Comparison of ENCODE assay signal across 2 cellular contexts in genomic region chr9:81648891-81649290, GRCh38.
TF ChIP-seq lines count a peak whose summit lies in the region.

No MANE protein-coding gene starts in this region.

TF ChIP-seq in HepG2, 621 proteins besides CTCF, POLR2A, EP300 and RAD21:
- peak; percentile 49 to 65; a peak in 3 of 4 replicates for TF ChIP-seq MAFK (conservative IDR thresholded peaks at IDR 0.05 in 1 of 2, IDR thresholded peaks at IDR 0.05 in 1 of 2; ENCODE audit: low read length in 2 of 2)
- TF ChIP-seq CBX2 (IDR thresholded peaks at IDR 0.05; ENCODE audit: low read depth, low read length) = no peak
- TF ChIP-seq CBX2 (CRISPR knock-in tag; IDR thresholded peaks at IDR 0.05; ENCODE audit: low read depth) = no peak
- TF ChIP-seq MAFF (IDR thresholded peaks at IDR 0.05; ENCODE audit: low read depth, low read length) = peak; percentile 70

TF ChIP-seq in WTC11, 78 proteins besides CTCF, POLR2A, EP300 and RAD21:
- TF ChIP-seq ZNF423 (CRISPR knock-in tag; IDR thresholded peaks at IDR 0.05) = no peak
- TF ChIP-seq E2F1 (CRISPR knock-in tag; IDR thresholded peaks at IDR 0.05) = no peak
- TF ChIP-seq NR2C2 (CRISPR knock-in tag; IDR thresholded peaks at IDR 0.05) = no peak
- no peak for TF ChIP-seq ERG (CRISPR knock-in tag; IDR thresholded peaks at IDR 0.05)
- no peak for TF ChIP-seq FOXJ3 (CRISPR knock-in tag; IDR thresholded peaks at IDR 0.05; ENCODE audit: borderline replicate concordance)
- TF ChIP-seq ZNF416 (CRISPR knock-in tag; IDR thresholded peaks at IDR 0.05) = no peak
- TF ChIP-seq ZNF281 (CRISPR knock-in tag; IDR thresholded peaks at IDR 0.05) = no peak
- TF ChIP-seq PREB (CRISPR knock-in tag; IDR thresholded peaks at IDR 0.05; ENCODE audit: borderline replicate concordance) = no peak
- TF ChIP-seq ZNF532 (CRISPR knock-in tag; IDR thresholded peaks at IDR 0.05; ENCODE audit: borderline replicate concordance) = no peak
- TF ChIP-seq GABPB1 (CRISPR knock-in tag; IDR thresholded peaks at IDR 0.05) = no peak
- TF ChIP-seq TEAD1 (CRISPR knock-in tag; IDR thresholded peaks at IDR 0.05) = no peak
- no peak for TF ChIP-seq ZMAT4 (CRISPR knock-in tag; IDR thresholded peaks at IDR 0.05)
- no peak for TF ChIP-seq ETV6 (CRISPR knock-in tag; IDR thresholded peaks at IDR 0.05)
- TF ChIP-seq MLX (CRISPR knock-in tag; IDR thresholded peaks at IDR 0.05) = no peak
- no peak for TF ChIP-seq FOXP4 (CRISPR knock-in tag; IDR thresholded peaks at IDR 0.05)
- no peak for TF ChIP-seq ZSCAN18 (CRISPR knock-in tag; IDR thresholded peaks at IDR 0.05)
- no peak for TF ChIP-seq CDX4 (CRISPR knock-in tag; IDR thresholded peaks at IDR 0.05; ENCODE audit: borderline replicate concordance)
